1 cellular context compared by ENCODE assay signal in the genomic region with DNA sequence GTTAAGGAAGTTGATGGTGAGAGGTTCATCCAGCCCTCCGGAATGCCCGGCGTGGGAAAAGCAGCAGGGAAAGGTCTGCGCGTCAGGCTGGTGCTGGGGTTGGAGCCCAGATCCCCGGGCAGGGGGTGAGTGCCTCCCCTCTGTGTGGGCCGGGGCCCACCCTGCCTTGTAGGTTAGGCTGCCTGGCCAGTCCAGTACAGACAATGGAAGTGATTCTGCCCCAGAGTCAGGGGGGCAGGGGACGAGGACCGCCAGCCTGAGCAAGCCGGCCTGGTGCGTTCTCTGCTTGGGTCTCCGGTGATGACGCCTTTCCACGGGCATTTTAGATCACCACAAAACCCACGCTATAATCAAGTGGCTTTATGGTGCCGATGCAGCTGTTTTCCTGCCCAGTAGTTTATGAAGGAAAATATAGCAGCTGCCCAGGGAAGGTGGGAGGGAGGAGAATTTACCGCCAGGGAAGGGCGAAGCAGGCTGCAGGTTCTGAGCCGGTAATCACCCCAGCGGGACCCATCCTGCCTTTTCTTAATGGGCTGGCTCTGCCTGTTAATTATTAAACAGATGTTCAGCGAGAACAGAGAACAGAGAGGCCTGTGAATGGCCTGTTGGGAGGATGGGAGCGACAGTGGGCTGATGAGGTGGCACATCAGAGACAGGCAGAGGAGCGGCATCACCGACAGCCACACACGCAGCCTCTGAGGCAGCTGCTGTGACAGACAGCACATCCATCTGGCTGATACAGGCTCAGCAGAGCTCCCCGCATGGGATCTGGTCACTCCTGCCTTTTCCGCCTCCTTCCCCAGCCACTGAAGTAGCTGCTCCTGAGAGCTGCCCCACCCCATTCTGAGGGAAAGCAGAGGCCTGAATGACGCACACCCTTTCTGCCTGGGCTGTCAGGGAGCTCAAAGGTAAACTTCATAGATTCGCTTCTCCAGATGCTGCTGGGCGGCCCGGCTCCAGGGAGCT.
TF ChIP-seq lines count a peak whose summit lies in the region.

No MANE protein-coding gene starts in this region.

TF ChIP-seq in HEK293, 187 proteins besides CTCF, POLR2A, EP300 and RAD21 (continued from another document):
- TF ChIP-seq ZNF549 (tag by site-specific recombination; IDR thresholded peaks at IDR 0.05), result no peak
